ENCODE assay signal across 1 cellular context in genomic region chr10:22340362-22341189, GRCh38.
TF ChIP-seq lines count a peak whose summit lies in the region.

No MANE protein-coding gene starts in this region.

TF ChIP-seq in HepG2, 621 proteins besides CTCF, POLR2A, EP300 and RAD21 (continued from another document and continues in another):
- no peak for TF ChIP-seq SKIL (CRISPR knock-in tag; IDR thresholded peaks at IDR 0.05; ENCODE audit: borderline replicate concordance)
- TF ChIP-seq ATF4 (CRISPR knock-in tag; IDR thresholded peaks at IDR 0.05), result no peak; a peak in 1 of 4 replicates
- no peak for TF ChIP-seq AHDC1 (CRISPR knock-in tag; IDR thresholded peaks at IDR 0.05; ENCODE audit: borderline replicate concordance)
- no peak for TF ChIP-seq PCBP1 (IDR thresholded peaks at IDR 0.05; ENCODE audit: borderline replicate concordance, low read depth, low read length)
- no peak for TF ChIP-seq RERE (CRISPR knock-in tag; IDR thresholded peaks at IDR 0.05; ENCODE audit: low read depth)
- TF ChIP-seq ATF2 (CRISPR knock-in tag; IDR thresholded peaks at IDR 0.05), result no peak
- TF ChIP-seq ZNF883 (CRISPR knock-in tag; IDR thresholded peaks at IDR 0.05; ENCODE audit: not compliant biosample characterization), result no peak
- TF ChIP-seq MAFF (IDR thresholded peaks at IDR 0.05; ENCODE audit: low read depth, low read length), result no peak
- TF ChIP-seq MEIS2 (CRISPR knock-in tag; IDR thresholded peaks at IDR 0.05), result 0 out of 2 replicates have a peak, but pooled peaks have one; percentile 15
- no peak for TF ChIP-seq DBP (CRISPR knock-in tag; IDR thresholded peaks at IDR 0.05; ENCODE audit: not compliant biosample characterization)
- no peak for TF ChIP-seq ZNF414 (CRISPR knock-in tag; IDR thresholded peaks at IDR 0.05)
- no peak for TF ChIP-seq ARID3A (IDR thresholded peaks at IDR 0.05; ENCODE audit: low read depth, low read length)
- no peak for TF ChIP-seq TEAD2 (CRISPR knock-in tag; IDR thresholded peaks at IDR 0.05)
- 0 out of 2 replicates have a peak, but pooled peaks have one; percentile 40 for TF ChIP-seq POLR2G (IDR thresholded peaks at IDR 0.05; ENCODE audit: low read depth, low read length)
- TF ChIP-seq MAX (IDR thresholded peaks at IDR 0.05), result peak; percentile 49
- TF ChIP-seq SIN3A (IDR thresholded peaks at IDR 0.05; ENCODE audit: borderline replicate concordance, low read depth, low read length), result no peak
- TF ChIP-seq ZNF709 (CRISPR knock-in tag; IDR thresholded peaks at IDR 0.05), result peak; percentile 70; the same call in 1 of the 2 replicates
- TF ChIP-seq ZFP90 (CRISPR knock-in tag; IDR thresholded peaks at IDR 0.05; ENCODE audit: borderline replicate concordance), result peak; percentile 69; the same call in 1 of the 2 replicates
- TF ChIP-seq ZNF256 (CRISPR knock-in tag; conservative IDR thresholded peaks at IDR 0.05), result no peak
- TF ChIP-seq NFE2L2 (IDR thresholded peaks at IDR 0.05; ENCODE audit: low read length), result no peak
- peak; percentile 76; the same call in 1 of the 2 replicates for TF ChIP-seq ZNF687 (CRISPR knock-in tag; IDR thresholded peaks at IDR 0.05)
- TF ChIP-seq ATF7-NPFF (CRISPR knock-in tag; IDR thresholded peaks at IDR 0.05; ENCODE audit: low read depth), result no peak; the same call in 1 of the 2 replicates
- no peak for TF ChIP-seq ZNF512 (CRISPR knock-in tag; IDR thresholded peaks at IDR 0.05)
- TF ChIP-seq ZNF205 (CRISPR knock-in tag; IDR thresholded peaks at IDR 0.05), result no peak
- TF ChIP-seq MIER2 (CRISPR knock-in tag; IDR thresholded peaks at IDR 0.05), result no peak
